ENCODE assay signal across 8 cellular contexts in genomic region chr9:82410306-82410705, GRCh38.
DNase-seq lines count a peak whose midpoint lies in the region; ATAC-seq, FAIRE-seq and TF ChIP-seq lines count a peak whose summit lies in the region.

No MANE protein-coding gene starts in this region.

- H3K4me1 ChIP-seq in A549 (no peaks in the 10 kb centered on the region), SJCRH30 (peaks cover 23% of the 10 kb centered on the region)

- no peaks in the 10 kb centered on the region for H3K36me3 ChIP-seq in SJCRH30

- TF ChIP-seq RAD21 in A549 (conservative IDR thresholded peaks at IDR 0.05 in 1 of 2, IDR thresholded peaks at IDR 0.05 in 1 of 2): no peak

- FAIRE-seq in A549 (lab: Jason Lieb, UNC): no peak

- H3K27me3 ChIP-seq in SJCRH30: no peaks in the 10 kb centered on the region

- no peak overlapping the region for H3K27ac ChIP-seq in A549
- peak overlapping the region; percentile 25; the same call in 1 of the 2 replicates for H3K27ac ChIP-seq in SJCRH30

- H3K9me3 ChIP-seq in A549: no peaks in the 10 kb centered on the region
- no peaks in the 10 kb centered on the region; the same call in 1 of the 2 replicates for H3K9me3 ChIP-seq in SJCRH30 (replicated peaks)

- CTCF ChIA-PET in A549 (lab: Yijun Ruan, JAX): interaction anchor here (0.6 kb wide), 1 partner anchor 1249 kb away, joined by 3 read pairs; no protein-coding TSS in a partner anchor

- TF ChIP-seq POLR2A in A549 (IDR thresholded peaks at IDR 0.05; ENCODE audit: low read length): no peak

- no peak overlapping the region for H3K4me3 ChIP-seq in A549
- H3K4me3 ChIP-seq in SJCRH30: no peak overlapping the region

- no peak for TF ChIP-seq CTCF in A549 (IDR thresholded peaks at IDR 0.05)

- ATAC-seq in A549 (no peak), GM19328 (IDR thresholded peaks at IDR 0.05; ENCODE audit: unreplicated experiment) (peak; percentile 82), HG03045 (IDR thresholded peaks at IDR 0.05; ENCODE audit: unreplicated experiment) (peak; percentile 94)

- TF ChIP-seq EP300 in A549 (IDR thresholded peaks at IDR 0.05): no peak

- DNase-seq in A549 (ENCODE audit: low read depth in 1 of 2, low spot score in 1 of 2): peak in 1 of 2 experiments; percentile 3
- peak; percentile 40 to 67 for DNase-seq in SJCRH30
- DNase-seq in D341Med (ENCODE audit: low spot score): no peak
- no peak for DNase-seq in T-helper 1 cell
- DNase-seq in NCI-H1417 treated with DMSO at 0.1 percent for 48 hours (lab: John Stamatoyannopoulos, UW): no peak
- DNase-seq in NCI-H146 treated with DMSO at 0.1 percent for 48 hours (lab: John Stamatoyannopoulos, UW; ENCODE audit: unreplicated experiment): no peak

- no peak overlapping the region for H3K4me2 ChIP-seq in A549

- POLR2A ChIA-PET in A549 (lab: Yijun Ruan, JAX): no interaction called here

TF ChIP-seq in A549, 52 proteins besides CTCF, POLR2A, EP300 and RAD21:
- TF ChIP-seq, protein P1, sequence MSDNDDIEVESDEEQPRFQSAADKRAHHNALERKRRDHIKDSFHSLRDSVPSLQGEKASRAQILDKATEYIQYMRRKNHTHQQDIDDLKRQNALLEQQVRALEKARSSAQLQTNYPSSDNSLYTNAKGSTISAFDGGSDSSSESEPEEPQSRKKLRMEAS (IDR thresholded peaks at IDR 0.05): no peak
- no peak for TF ChIP-seq PBX3 (IDR thresholded peaks at IDR 0.05)
- TF ChIP-seq FOSL2 (IDR thresholded peaks at IDR 0.05): no peak
- TF ChIP-seq FOSL2 (CRISPR knock-in tag; IDR thresholded peaks at IDR 0.05): peak; percentile 60

Comparison
In these comparisons a context has a peak if more than half of its experiments do, and no peak if none do; other contexts are left out.
1. ATAC-seq: peak in GM19328 (single experiment) and HG03045 (single experiment); none in A549 (0 of 2).
2. DNase-seq: peak in SJCRH30 (2 of 2); none in D341Med (single experiment), T-helper 1 cell (0 of 5), NCI-H1417 treated with DMSO at 0.1 percent for 48 hours (single experiment) and NCI-H146 treated with DMSO at 0.1 percent for 48 hours (single experiment).